In genomic region chr6:28965706-28966105, GRCh38 we compare ENCODE assay signal across 33 cellular contexts. TPM values are rescaled to one million over a fixed set of nuclear protein-coding genes. Genes with fewer than 3 reads are reported as not detected.
"Had no signal": no experiment of that assay in that cellular context is flagged by ENCODE, and none has a peak within 500 bp of the region (broad histone marks: within the 10 kb centered on the region; RNA-seq: fewer than 3 reads in every experiment).

No MANE protein-coding gene starts in this region.

- FAIRE-seq: bronchial epithelial cell, TTC549 had no signal

- H3K4me3 ChIP-seq: ascending aorta, cardiac muscle cell had no signal

- DNase-seq: activated CD4-positive, alpha-beta memory T cell treated with anti-CD3 and anti-CD28 coated beads, Interleukin-2, amount 10 ng/mL, durations not matched to agents 7 days and 5 days; activated CD4-positive, alpha-beta T cell treated with anti-CD3 and anti-CD28 coated beads for 1 hour; activated CD4-positive, alpha-beta T cell treated with anti-CD3 and anti-CD28 coated beads for 36 hours; activated CD4-positive, alpha-beta T cell treated with anti-CD3 and anti-CD28 coated beads for 48 hours; activated CD4-positive, alpha-beta T cell treated with anti-CD3 and anti-CD28 coated beads, Interleukin-2, amount 10 ng/mL, durations not matched to agents 7 days and 5 days; activated CD4-positive, alpha-beta T cell treated with anti-CD3 and anti-CD28 coated beads, Interleukin-2, amount 50 U/mL, for 48 hours; activated CD4-positive, CD25-positive, alpha-beta regulatory T cell; activated CD8-positive, alpha-beta memory T cell treated with anti-CD3 and anti-CD28 coated beads for 24 hours; activated CD8-positive, alpha-beta memory T cell treated with anti-CD3 and anti-CD28 coated beads, Interleukin-2, amount 10 ng/mL, durations not matched to agents 7 days and 5 days; activated CD8-positive, alpha-beta memory T cell treated with anti-CD3 and anti-CD28 coated beads, Interleukin-2, amount 50 U/mL, for 48 hours; activated CD8-positive, alpha-beta T cell treated with anti-CD3 and anti-CD28 coated beads, Interleukin-2, amount 10 ng/mL, durations not matched to agents 7 days and 5 days; activated effector memory CD4-positive, alpha-beta T cell treated with Interleukin-2 at 50 U/mL for 16 hours; activated gamma-delta T cell; activated naive CD4-positive, alpha-beta T cell treated with anti-CD3 and anti-CD28 coated beads, Interleukin-2, amount 10 ng/mL, durations not matched to agents 7 days and 5 days; activated naive CD4-positive, alpha-beta T cell treated with Interleukin-2 at 50 U/mL for 16 hours; activated naive CD8-positive, alpha-beta T cell treated with anti-CD3 and anti-CD28 coated beads, Interleukin-2, amount 10 ng/mL, durations not matched to agents 7 days and 5 days; activated naive CD8-positive, alpha-beta T cell treated with anti-CD3 and anti-CD28 coated beads, Interleukin-2, amount 50 U/mL, for 24 hours; activated T-cell treated with anti-CD3 and anti-CD28 coated beads, Interleukin-2, amount 50 U/mL, for 24 hours; activated T-cell treated with anti-CD3 and anti-CD28 coated beads, Interleukin-2, amount 50 U/mL, for 48 hours; amygdala; anterior cingulate cortex; caudate nucleus; cerebellar nuclear complex; T-helper 1 cell; T-helper 2 cell; T-helper 9 cell; WERI-Rb-1 had no signal

- H3K36me3 ChIP-seq: ascending aorta, cardiac muscle cell, WERI-Rb-1 had no signal

- H3K4me1 ChIP-seq: ascending aorta had no signal

- H3K27ac ChIP-seq: ascending aorta, cardiac muscle cell, WERI-Rb-1 had no signal

- H3K27me3 ChIP-seq: ascending aorta, cardiac muscle cell had no signal

- ATAC-seq: activated CD4-positive, alpha-beta T cell treated with anti-CD3 and anti-CD28 coated beads for 36 hours; activated CD4-positive, CD25-positive, alpha-beta regulatory T cell treated with anti-CD3 and anti-CD28 coated beads, Interleukin-2, amount 50 U/mL, for 24 hours; activated CD8-positive, alpha-beta memory T cell treated with anti-CD3 and anti-CD28 coated beads, Interleukin-2, amount 10 ng/mL, durations not matched to agents 7 days and 5 days; activated CD8-positive, alpha-beta T cell treated with anti-CD3 and anti-CD28 coated beads, Interleukin-2, amount 10 ng/mL, durations not matched to agents 7 days and 5 days; activated naive CD8-positive, alpha-beta T cell treated with anti-CD3 and anti-CD28 coated beads, Interleukin-2, amount 50 U/mL, for 24 hours; WTC11 had no signal

RNA-seq across cellular contexts. Expression of gene ZNF311, which starts 39.4 kb away (rescaled TPM):
- total RNA-seq: ascending aorta had no signal
